Comparison of ENCODE assay signal across 10 cellular contexts in genomic region chr9:2800385-2801179, GRCh38. TPM values are rescaled to one million over a fixed set of nuclear protein-coding genes. Genes with fewer than 3 reads are reported as not detected.
A peak's percentile ranks its signal among the peaks of the same experiment; 100 is the strongest.
DNase-seq lines count a peak whose midpoint lies in the region; ATAC-seq and TF ChIP-seq lines count a peak whose summit lies in the region.
"Had no signal": no experiment of that assay in that cellular context is flagged by ENCODE, and none has a peak within 500 bp of the region (broad histone marks: within the 10 kb centered on the region; RNA-seq: fewer than 3 reads in every experiment).

No MANE protein-coding gene starts in this region.

- ATAC-seq in mucosa of descending colon (no peak), HG02571 (IDR thresholded peaks at IDR 0.05; ENCODE audit: unreplicated experiment) (no peak)
- ATAC-seq: activated CD4-positive, alpha-beta T cell treated with anti-CD3 and anti-CD28 coated beads for 36 hours had no signal

- H3K4me1 Mint-ChIP-seq in CD4-positive, alpha-beta memory T cell = peaks cover 0 to 1% (median 0%) of the 10 kb centered on the region in 4 donors

- H3K36me3 ChIP-seq in BJ (ENCODE audit: control insufficient read depth, insufficient read depth, low read length) (peaks cover 10% of the 10 kb centered on the region), mucosa of descending colon (ENCODE audit: low read depth) (no peaks in the 10 kb centered on the region)
- H3K36me3 ChIP-seq in CD4-positive, alpha-beta memory T cell (ENCODE audit: insufficient read depth, low read length) = peaks cover 25% of the 10 kb centered on the region

- H3K4me3 ChIP-seq in BJ (ENCODE audit: low read depth, low read length) (no peak overlapping the region), choroid plexus epithelial cell (ENCODE audit: low read depth, low read length) (no peak overlapping the region), mucosa of descending colon (no peak overlapping the region)
- H3K4me3 ChIP-seq in CD4-positive, alpha-beta memory T cell (ENCODE audit: low read length in 2 of 2) = no peak overlapping the region
- H3K4me3 ChIP-seq: lung had no signal

- no peak overlapping the region for H3K4me3 Mint-ChIP-seq in CD4-positive, alpha-beta memory T cell
- H3K4me3 Mint-ChIP-seq: activated CD4-positive, alpha-beta T cell treated with anti-CD3 and anti-CD28 coated beads for 36 hours had no signal

- intact Hi-C loops in CD4-positive, alpha-beta memory T cell (cut with micrococcal nuclease) = no loop called here
- intact Hi-C loops in mucosa of descending colon (cut with DNase I, micrococcal nuclease) = no loop called here

- no peaks in the 10 kb centered on the region for H3K27me3 ChIP-seq in BJ (ENCODE audit: control insufficient read depth, insufficient read depth, low read length)
- no peaks in the 10 kb centered on the region for H3K27me3 ChIP-seq in CD4-positive, alpha-beta memory T cell (ENCODE audit: insufficient read depth, low read length)

- DNase-seq in BJ (ENCODE audit: low read depth) (no peak), NAMALWA (ENCODE audit: low spot score) (peak; percentile 25), choroid plexus epithelial cell (ENCODE audit: low read depth) (peak; percentile 69), lung microvascular endothelial cell (ENCODE audit: low read depth in 2 of 2) (peak; percentile 18 to 47), mucosa of descending colon (no peak), hepatic stellate cell (ENCODE audit: low spot score) (no peak)
- DNase-seq in CD4-positive, alpha-beta memory T cell = no peak
- DNase-seq: activated CD4-positive, alpha-beta T cell treated with anti-CD3 and anti-CD28 coated beads for 36 hours had no signal

- POLR2A ChIA-PET in BJ (lab: Charles Lee) = no interaction called here
- POLR2A ChIA-PET in CD4-positive, alpha-beta memory T cell (lab: Charles Lee; ENCODE audit: partially characterized antibody) = no interaction called here

- H3K27ac ChIP-seq in CD4-positive, alpha-beta memory T cell (ENCODE audit: low read depth, low read length) = no peak overlapping the region

- no peaks in the 10 kb centered on the region for H3K9me3 ChIP-seq in CD4-positive, alpha-beta memory T cell (ENCODE audit: control insufficient read depth in 1 of 2, low read length in 2 of 2)
- H3K9me3 ChIP-seq in mucosa of descending colon = no peaks in the 10 kb centered on the region

- H3K36me3 Mint-ChIP-seq in CD4-positive, alpha-beta memory T cell = peaks cover 88 to 92% of the 10 kb centered on the region in 2 donors

- no peaks in the 10 kb centered on the region for H3K27me3 Mint-ChIP-seq in CD4-positive, alpha-beta memory T cell
- H3K27me3 Mint-ChIP-seq: activated CD4-positive, alpha-beta T cell treated with anti-CD3 and anti-CD28 coated beads for 36 hours had no signal

- H3K9me3 Mint-ChIP-seq in CD4-positive, alpha-beta memory T cell = no peaks in the 10 kb centered on the region

- H3K4me1 ChIP-seq in CD4-positive, alpha-beta memory T cell (ENCODE audit: insufficient read depth, low read length) = no peaks in the 10 kb centered on the region
- H3K4me1 ChIP-seq in mucosa of descending colon (ENCODE audit: low read depth) = no peaks in the 10 kb centered on the region

- TF ChIP-seq CTCF in BJ (IDR thresholded peaks at IDR 0.05; ENCODE audit: insufficient read depth, low read depth, low read length) (peak; percentile 50), choroid plexus epithelial cell (conservative IDR thresholded peaks at IDR 0.05; ENCODE audit: low read depth, low read length) (peak; percentile 77), mucosa of descending colon (IDR thresholded peaks at IDR 0.05) (no peak)

- peak overlapping the region in 1 of 7 donors; percentile 85 for H3K27ac Mint-ChIP-seq in CD4-positive, alpha-beta memory T cell
- H3K27ac Mint-ChIP-seq: activated CD4-positive, alpha-beta T cell treated with anti-CD3 and anti-CD28 coated beads for 36 hours had no signal

- CTCF ChIA-PET in BJ (lab: Yijun Ruan, JAX) = no interaction called here
- CTCF ChIA-PET in CD4-positive, alpha-beta memory T cell (lab: Charles Lee; ENCODE audit: partially characterized antibody) = no interaction called here

RNA-seq across cellular contexts. Expression of gene PUM3, which starts 43.3 kb away (rescaled TPM):
- polyA plus RNA-seq in BJ (2011; rRNA removed) = 19.8 and 27.8 TPM in 2 replicates
- 25.2 and 30.9 TPM in 2 replicates for polyA minus RNA-seq in BJ (2011; rRNA and poly(A)+ RNA removed)
- 19.8 and 29.2 TPM in 2 replicates for total RNA-seq in lung microvascular endothelial cell
- 10 to 100 TPM; 38.6 to 42.8 TPM for total RNA-seq in CD4-positive, alpha-beta memory T cell
- polyA plus RNA-seq in CD4-positive, alpha-beta memory T cell = 10 to 100 TPM; 17.2 to 24.0 TPM
- 10 to 100 TPM; 26.0 to 29.0 (median 27.4) TPM for total RNA-seq in mucosa of descending colon

Comparison
In these comparisons a context has a peak if more than half of its experiments do, and no peak if none do; other contexts are left out.
1. DNase-seq: peak in NAMALWA (single experiment), choroid plexus epithelial cell (single experiment) and lung microvascular endothelial cell (2 of 2); none in BJ (single experiment), CD4-positive, alpha-beta memory T cell (0 of 5), mucosa of descending colon (0 of 3) and hepatic stellate cell (single experiment).